18 cellular contexts compared by ENCODE assay signal in the genomic region with DNA sequence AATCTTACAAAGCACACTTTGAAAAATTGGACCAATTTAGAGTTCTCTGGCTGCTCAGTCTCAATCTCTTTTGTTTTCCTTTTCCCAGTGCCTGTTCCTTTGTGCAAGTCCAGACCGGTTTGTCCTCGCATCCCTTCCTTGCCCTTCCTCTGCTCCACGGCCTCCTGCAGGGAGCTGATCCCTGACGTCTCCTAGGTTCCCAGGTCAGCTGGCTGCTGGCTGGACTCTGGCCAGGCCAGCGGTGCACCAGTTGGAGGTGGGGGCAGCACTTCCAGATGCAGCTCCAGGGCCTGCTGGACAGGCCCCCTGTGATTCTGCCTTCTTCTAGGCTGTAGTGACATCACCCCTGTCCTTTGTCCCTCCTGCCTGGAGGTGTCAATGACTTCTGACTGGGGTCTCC. TPM values are rescaled to one million over a fixed set of nuclear protein-coding genes. Genes with fewer than 3 reads are reported as not detected.
DNase-seq lines count a peak whose midpoint lies in the region; ATAC-seq, FAIRE-seq and TF ChIP-seq lines count a peak whose summit lies in the region.
"Had no signal": no experiment of that assay in that cellular context is flagged by ENCODE, and none has a peak within 500 bp of the region (broad histone marks: within the 10 kb centered on the region; RNA-seq: fewer than 3 reads in every experiment).

No MANE protein-coding gene starts in this region.

- intact Hi-C loops in pancreas (cut with DNase I) = no loop called here

- 34 to 50% methylated on average over 5 of the region's 5 CpGs for WGBS in esophagus, 2 donors
- WGBS in pancreas, 2 donors = 29 to 32% methylated on average over 5 of the region's 5 CpGs

- no peak for FAIRE-seq in pancreas (lab: Jason Lieb, UNC)
- FAIRE-seq: endometrium had no signal

- H3K36me3 ChIP-seq in HUES48 (ENCODE audit: control insufficient read depth, insufficient read depth, low read length) (no peaks in the 10 kb centered on the region), esophagus (ENCODE audit: control insufficient read depth in 2 of 2, insufficient read depth in 2 of 2, low read length in 1 of 2) (no peaks in the 10 kb centered on the region), pancreas (no peaks in the 10 kb centered on the region)
- H3K36me3 ChIP-seq: gastroesophageal sphincter had no signal

- TF ChIP-seq CTCF in RWPE1 (conservative IDR thresholded peaks at IDR 0.05; ENCODE audit: low read depth) (no peak), pancreas (IDR thresholded peaks at IDR 0.05) (no peak)

- H3K27me3 ChIP-seq in HUES48 (ENCODE audit: control insufficient read depth, insufficient read depth, low read length) (no peaks in the 10 kb centered on the region), esophagus (ENCODE audit: control insufficient read depth in 1 of 2, insufficient read depth in 2 of 2, low read length in 2 of 2) (no peaks in the 10 kb centered on the region), pancreas (no peaks in the 10 kb centered on the region)
- H3K27me3 ChIP-seq: gastroesophageal sphincter had no signal

- H3K9me3 ChIP-seq in HUES48 (ENCODE audit: control insufficient read depth, insufficient read depth, low read length) = no peaks in the 10 kb centered on the region
- H3K9me3 ChIP-seq in esophagus (ENCODE audit: control insufficient read depth in 2 of 2, insufficient read depth in 1 of 2, low read depth in 1 of 2, low read length in 1 of 2) = no peaks in the 10 kb centered on the region
- no peaks in the 10 kb centered on the region for H3K9me3 ChIP-seq in pancreas
- H3K9me3 ChIP-seq: gastroesophageal sphincter had no signal

- CTCF ChIA-PET in RWPE1 (lab: Yijun Ruan, JAX) = interaction anchor here (0.7 kb wide), 1 partner anchor 61 kb away, joined by 3 read pairs; no protein-coding TSS in a partner anchor

- no peak overlapping the region for H3K4me3 ChIP-seq in HUES48 (ENCODE audit: low read depth, low read length)
- no peak overlapping the region for H3K4me3 ChIP-seq in esophagus (ENCODE audit: low read depth in 1 of 2, low read length in 2 of 2)
- H3K4me3 ChIP-seq in pancreas = no peak overlapping the region
- H3K4me3 ChIP-seq: gastroesophageal sphincter had no signal

- H3K27ac ChIP-seq in HUES48 (ENCODE audit: low read depth, low read length) = peak overlapping the region; percentile 69
- H3K27ac ChIP-seq in RWPE1 = peak overlapping the region; percentile 64
- peak overlapping the region; percentile 49 to 50 for H3K27ac ChIP-seq in esophagus (ENCODE audit: low read depth in 2 of 2, low read length in 1 of 2)
- H3K27ac ChIP-seq in pancreas = no peak overlapping the region
- H3K27ac ChIP-seq: C4-2B, gastroesophageal sphincter had no signal

- POLR2A ChIA-PET in RWPE1 (lab: Yijun Ruan, JAX; ENCODE audit: low non-redundant PET) = no interaction called here

- H3K4me1 ChIP-seq in HUES48 (ENCODE audit: control insufficient read depth, insufficient read depth, low read length) (peaks cover 10% of the 10 kb centered on the region; the same call in 1 of the 2 replicates), esophagus (ENCODE audit: control insufficient read depth in 2 of 2, insufficient read depth in 2 of 2, low read length in 1 of 2) (peaks cover 2% of the 10 kb centered on the region in 2 donors), pancreas (no peaks in the 10 kb centered on the region)
- H3K4me1 ChIP-seq: gastroesophageal sphincter had no signal

- ATAC-seq in pancreas = peak in 3 of 4 donors; percentile 47 to 71 (median 60)
- ATAC-seq in HG02763 (IDR thresholded peaks at IDR 0.05; ENCODE audit: unreplicated experiment) = no peak
- no peak for ATAC-seq in GM21717 (IDR thresholded peaks at IDR 0.05; ENCODE audit: unreplicated experiment)
- ATAC-seq: gastroesophageal sphincter, HCT116, Panc1, T-helper 17 cell had no signal

- DNase-seq in RWPE1 (ENCODE audit: low spot score) (peak; percentile 34), pancreas (peak in 4 of 6 donors; percentile 17 to 55 (median 42)), GF-D8 (lab: John Stamatoyannopoulos, UW) (no peak)
- DNase-seq: activated CD4-positive, CD25-positive, alpha-beta regulatory T cell treated with anti-CD3 and anti-CD28 coated beads, Interleukin-2, amount 50 U/mL, for 72 hours; activated CD8-positive, alpha-beta memory T cell treated with anti-CD3 and anti-CD28 coated beads, Interleukin-2, amount 50 U/mL, for 4 hours; KBM-7; NCI-H1436; NCI-H510A; T-helper 17 cell had no signal

- no peak overlapping the region for H3K9ac ChIP-seq in HUES48 (ENCODE audit: low read depth, low read length)

RNA-seq across cellular contexts. Expression of gene KPNA3, which starts 44.0 kb away (rescaled TPM):
- polyA plus RNA-seq in esophagus (10 to 100 TPM; 11.7 to 15.0 TPM), pancreas (1 to 10 TPM; 5.3 to 9.0 TPM)
- 10 to 100 TPM in 3 of 6 donors, 1 to 10 TPM in 3; 6.5 to 16.0 (median 9.2) TPM for total RNA-seq in pancreas

Comparison
In these comparisons a context has a peak if more than half of its experiments do, and no peak if none do; other contexts are left out.
1. H3K27ac ChIP-seq: peak in HUES48 (single experiment), RWPE1 (single experiment) and esophagus (2 of 2); none in pancreas (0 of 4).
2. ATAC-seq: peak in pancreas (3 of 4); none in HG02763 (single experiment) and GM21717 (single experiment).